18 cellular contexts compared by ENCODE assay signal in genomic region chr2:120257522-120257921, GRCh38. TPM values are rescaled to one million over a fixed set of nuclear protein-coding genes. Genes with fewer than 3 reads are reported as not detected.
DNase-seq lines count a peak whose midpoint lies in the region; ATAC-seq and TF ChIP-seq lines count a peak whose summit lies in the region.
"Had no signal": no experiment of that assay in that cellular context is flagged by ENCODE, and none has a peak within 500 bp of the region (broad histone marks: within the 10 kb centered on the region; RNA-seq: fewer than 3 reads in every experiment).

No MANE protein-coding gene starts in this region.

- H3K27me3 Mint-ChIP-seq in HFFc6 (ENCODE audit: insufficient read depth) (no peaks in the 10 kb centered on the region), T-helper 17 cell (no peaks in the 10 kb centered on the region)

- intact Hi-C loops in head of caudate nucleus (cut with DNase I), result no loop called here

- no peak overlapping the region for H3K4me3 Mint-ChIP-seq in HFFc6
- H3K4me3 Mint-ChIP-seq in T-helper 17 cell, result peak overlapping the region; percentile 45
- H3K4me3 Mint-ChIP-seq: CD8-positive, alpha-beta T cell had no signal

- H3K36me3 Mint-ChIP-seq in HFFc6 (ENCODE audit: low read depth), result peaks cover 34% of the 10 kb centered on the region
- peaks cover 5% of the 10 kb centered on the region for H3K36me3 Mint-ChIP-seq in T-helper 17 cell (ENCODE audit: low read depth)

- H3K9me3 ChIP-seq in T-helper 17 cell (ENCODE audit: control insufficient read depth, low read length, poor library complexity, severe bottlenecking), result no peaks in the 10 kb centered on the region
- H3K9me3 ChIP-seq: ascending aorta, psoas muscle had no signal

- H3K4me1 Mint-ChIP-seq in HFFc6 (ENCODE audit: low read depth) (peaks cover 52% of the 10 kb centered on the region), T-helper 17 cell (peaks cover 46% of the 10 kb centered on the region)

- H3K27ac Mint-ChIP-seq in HFFc6 (peak overlapping the region; percentile 23; the same call in 1 of the 2 replicates), T-helper 17 cell (no peak overlapping the region)
- H3K27ac Mint-ChIP-seq: CD8-positive, alpha-beta T cell had no signal

- no peak for TF ChIP-seq CTCF in HFFc6 (IDR thresholded peaks at IDR 0.05)

- peaks cover 8% of the 10 kb centered on the region for H3K9me3 Mint-ChIP-seq in HFFc6

- ATAC-seq in T-helper 17 cell (no peak), GM21381 (IDR thresholded peaks at IDR 0.05; ENCODE audit: unreplicated experiment) (no peak)
- ATAC-seq: CD8-positive, alpha-beta T cell; left lobe of liver; psoas muscle had no signal

- DNase-seq in CD1c-positive myeloid dendritic cell (ENCODE audit: extremely low spot score) (peak; percentile 51), HFFc6 (no peak), T-helper 17 cell (no peak), left kidney (ENCODE audit: low read depth, low spot score) (peak; percentile 26), NCI-H146 (lab: John Stamatoyannopoulos, UW) (no peak), head of caudate nucleus (no peak)
- DNase-seq: activated CD4-positive, alpha-beta T cell treated with anti-CD3 and anti-CD28 coated beads, Interleukin-2, amount 50 U/mL, for 4 hours; activated effector memory CD4-positive, alpha-beta T cell treated with anti-CD3 and anti-CD28 coated beads, Interleukin-2, amount 50 U/mL, for 16 hours; CD8-positive, alpha-beta T cell; esophagus squamous epithelium; hypothalamus; NCI-H345; Peyer's patch; psoas muscle; stimulated activated CD4-positive, alpha-beta T cell treated with anti-CD3 and anti-CD28 coated beads, Interleukin-1b, Interleukin-23, amount 100 ng/mL, for 48 hours had no signal

RNA-seq across cellular contexts. Expression of gene RALB, which starts 4.9 kb away (rescaled TPM):
- total RNA-seq in HFFc6 (2021; fragmentation: NEBNext Ultra II Directional; extraction: Animal tissue kit (Norgen Biotek cat#: 25700)), result 10 to 100 TPM; 60.1 to 72.5 (median 69.2) TPM
- total RNA-seq in T-helper 17 cell, result 10 to 100 TPM; 17.5 to 20.2 TPM

RNA-seq across cellular contexts. Expression of gene TMEM185B, which starts 34.3 kb away (rescaled TPM):
- total RNA-seq in HFFc6 (2021; fragmentation: NEBNext Ultra II Directional; extraction: Animal tissue kit (Norgen Biotek cat#: 25700)), result 10 to 100 TPM; 29.2 to 36.4 (median 31.3) TPM
- 10 to 100 TPM; 19.8 to 21.1 TPM for total RNA-seq in T-helper 17 cell

Comparison
In these comparisons a context has a peak if more than half of its experiments do, and no peak if none do; other contexts are left out.
1. DNase-seq: peak in CD1c-positive myeloid dendritic cell (single experiment) and left kidney (single experiment); none in HFFc6 (single experiment), T-helper 17 cell (0 of 3), NCI-H146 (single experiment) and head of caudate nucleus (0 of 42).